In the genomic region with DNA sequence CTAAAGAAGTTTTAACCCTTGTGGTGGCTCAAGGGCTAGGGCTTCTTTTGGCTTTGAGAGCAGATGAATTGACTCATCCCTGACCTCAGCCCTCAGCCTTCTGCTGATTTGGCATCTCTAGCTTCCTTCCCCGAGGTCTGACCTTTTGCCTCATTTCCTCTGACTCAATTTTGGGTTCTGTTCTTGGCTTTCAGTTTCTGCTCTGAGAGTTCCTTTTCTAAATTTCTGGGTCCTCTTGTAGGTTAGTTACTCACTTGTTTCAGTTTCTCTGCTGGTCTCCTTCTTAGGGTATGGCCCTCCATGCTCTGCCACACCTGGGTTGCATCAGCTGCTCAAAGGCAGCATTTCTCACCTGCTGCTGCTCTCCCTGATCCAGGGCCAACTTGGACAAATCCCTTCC, we compare ENCODE assay signal across 8 cellular contexts. TPM values are rescaled to one million over a fixed set of nuclear protein-coding genes. Genes with fewer than 3 reads are reported as not detected.
A peak's percentile ranks its signal among the peaks of the same experiment; 100 is the strongest.
DNase-seq lines count a peak whose midpoint lies in the region; ATAC-seq and TF ChIP-seq lines count a peak whose summit lies in the region.

No MANE protein-coding gene starts in this region.

- no peaks in the 10 kb centered on the region for H3K9me3 Mint-ChIP-seq in progenitor cell of endocrine pancreas (ENCODE audit: low read depth)

- no peak overlapping the region for H3K4me3 Mint-ChIP-seq in progenitor cell of endocrine pancreas (ENCODE audit: low read depth)

- peak overlapping the region in 1 of 10 donors; percentile 83 for H3K27ac ChIP-seq in heart right ventricle

- peak; percentile 75 for DNase-seq in activated effector memory CD4-positive, alpha-beta T cell treated with anti-CD3 and anti-CD28 coated beads, Interleukin-2, amount 50 U/mL, for 16 hours
- no peak for DNase-seq in activated effector memory CD4-positive, alpha-beta T cell treated with Interleukin-2 at 50 U/mL for 16 hours
- DNase-seq in NCI-H1105 treated with DMSO at 0.1 percent for 48 hours (lab: John Stamatoyannopoulos, UW): peak; percentile 61
- DNase-seq in activated CD8-positive, alpha-beta memory T cell treated with anti-CD3 and anti-CD28 coated beads, Interleukin-2, amount 50 U/mL, for 24 hours (ENCODE audit: extremely low read depth): peak; percentile 18
- peak in 1 of 2 donors; percentile 28 for DNase-seq in heart right ventricle
- peak; percentile 28 for DNase-seq in stimulated activated CD4-positive, alpha-beta T cell treated with anti-CD3 and anti-CD28 coated beads, Interleukin-4, amount 100 ng/mL, for 1 hour
- no peak for DNase-seq in progenitor cell of endocrine pancreas (ENCODE audit: low spot score, unreplicated experiment)

- peaks cover 2% of the 10 kb centered on the region for H3K4me1 Mint-ChIP-seq in progenitor cell of endocrine pancreas (ENCODE audit: low read depth)

- ATAC-seq in HG02623 (IDR thresholded peaks at IDR 0.05; ENCODE audit: unreplicated experiment): peak; percentile 97
- peak in 7 of 8 donors; percentile 51 to 90 (median 72) for ATAC-seq in heart right ventricle

- 26 to 32% methylated on average over 1 of the region's 1 CpG for WGBS in heart right ventricle, 2 donors

- no peak overlapping the region for H3K27ac Mint-ChIP-seq in progenitor cell of endocrine pancreas

- H3K9me3 ChIP-seq in heart right ventricle: no peaks in the 10 kb centered on the region

- no peaks in the 10 kb centered on the region for H3K36me3 ChIP-seq in heart right ventricle

- TF ChIP-seq CTCF in heart right ventricle (IDR thresholded peaks at IDR 0.05) (no peak), progenitor cell of endocrine pancreas (IDR thresholded peaks at IDR 0.05; ENCODE audit: unreplicated experiment) (no peak)

- intact Hi-C loops in heart right ventricle (cut with DNase I): no loop called here

- H3K36me3 Mint-ChIP-seq in progenitor cell of endocrine pancreas (ENCODE audit: insufficient read depth): no peaks in the 10 kb centered on the region

- peaks cover 0 to 7% (median 0%) of the 10 kb centered on the region in 7 donors for H3K27me3 ChIP-seq in heart right ventricle

- peaks cover 4% of the 10 kb centered on the region for H3K27me3 Mint-ChIP-seq in progenitor cell of endocrine pancreas

- H3K4me3 ChIP-seq in heart right ventricle: no peak overlapping the region

- H3K4me1 ChIP-seq in heart right ventricle: peaks cover 0 to 22% (median 0%) of the 10 kb centered on the region in 9 donors

RNA-seq across cellular contexts. Expression of a gene that starts 19.4 kb away (rescaled TPM):
- total RNA-seq in heart right ventricle (10 to 100 TPM in 7 of 10 donors, 1 to 10 TPM in 3; 6.3 to 63.2 (median 17.9) TPM), progenitor cell of endocrine pancreas (0.29 and 0.42 TPM in 2 replicates)
- polyA plus RNA-seq in heart right ventricle: 10 to 100 TPM in 1 of 2 donors, 1 to 10 TPM in 1; 2.0 to 13.5 TPM

Comparison
In these comparisons a context has a peak if more than half of its experiments do, and no peak if none do; other contexts are left out.
1. DNase-seq: peak in activated effector memory CD4-positive, alpha-beta T cell treated with anti-CD3 and anti-CD28 coated beads, Interleukin-2, amount 50 U/mL, for 16 hours (single experiment), NCI-H1105 treated with DMSO at 0.1 percent for 48 hours (single experiment), activated CD8-positive, alpha-beta memory T cell treated with anti-CD3 and anti-CD28 coated beads, Interleukin-2, amount 50 U/mL, for 24 hours (single experiment) and stimulated activated CD4-positive, alpha-beta T cell treated with anti-CD3 and anti-CD28 coated beads, Interleukin-4, amount 100 ng/mL, for 1 hour (single experiment); none in activated effector memory CD4-positive, alpha-beta T cell treated with Interleukin-2 at 50 U/mL for 16 hours (single experiment) and progenitor cell of endocrine pancreas (single experiment).